Comparison of ENCODE assay signal across 29 cellular contexts in the genomic region with DNA sequence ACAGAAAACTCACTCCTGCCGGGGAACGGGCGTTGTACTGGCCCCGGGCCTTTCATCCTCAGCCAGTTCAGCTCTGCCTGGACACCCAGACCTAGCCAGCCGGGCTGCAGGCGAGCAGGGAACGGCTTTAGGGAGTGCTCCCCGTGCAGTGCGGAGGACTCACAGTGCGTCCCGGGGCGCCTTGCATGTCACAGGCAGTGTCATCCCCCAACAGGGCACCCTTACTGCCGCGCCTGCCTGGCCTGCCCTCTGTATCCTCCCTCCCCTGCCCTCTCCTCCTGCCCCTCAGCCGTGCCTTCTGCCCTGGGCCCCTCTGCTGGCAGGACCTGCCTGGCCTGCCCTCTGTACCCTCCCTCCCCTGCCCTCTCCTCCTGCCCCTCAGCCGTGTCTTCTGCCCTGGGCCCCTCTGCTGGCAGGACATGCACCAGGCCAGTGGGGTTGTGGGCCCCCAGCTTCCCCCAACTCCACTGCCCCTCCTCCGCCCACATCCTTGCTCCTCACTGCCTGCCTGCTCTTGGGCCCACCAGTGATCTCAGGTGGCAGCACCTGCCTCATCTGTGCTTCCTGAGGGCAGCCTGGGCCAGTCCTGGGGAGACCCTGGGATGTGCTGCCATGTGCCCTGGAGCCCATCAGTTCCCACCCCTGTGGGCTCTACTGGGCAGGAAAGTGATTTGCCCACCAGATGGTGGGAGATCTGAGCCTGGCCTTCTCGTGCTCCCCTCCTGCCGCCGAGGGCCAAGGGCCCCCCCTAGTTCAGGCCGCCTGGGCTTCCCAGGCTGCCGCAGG. TPM values are rescaled to one million over a fixed set of nuclear protein-coding genes. Genes with fewer than 3 reads are reported as not detected.
A peak's percentile ranks its signal among the peaks of the same experiment; 100 is the strongest.
DNase-seq lines count a peak whose midpoint lies in the region; ATAC-seq, FAIRE-seq and TF ChIP-seq lines count a peak whose summit lies in the region.
"Had no signal": no experiment of that assay in that cellular context is flagged by ENCODE, and none has a peak within 500 bp of the region (broad histone marks: within the 10 kb centered on the region; RNA-seq: fewer than 3 reads in every experiment).

No MANE protein-coding gene starts in this region.

- DNase-seq in Right ventricle myocardium inferior (ENCODE audit: missing footprints) (peak; percentile 73), cardiac septum (ENCODE audit: low spot score) (no peak), kidney (peak; percentile 74), type B pancreatic cell (ENCODE audit: extremely low spot score, unreplicated experiment) (no peak), gastrocnemius medialis (no peak), BE2C (no peak), smooth muscle cell (lab: John Stamatoyannopoulos, UW; ENCODE audit: unreplicated experiment) (no peak)
- DNase-seq: activated CD8-positive, alpha-beta T cell treated with anti-CD3 and anti-CD28 coated beads, Interleukin-2, amount 10 ng/mL, durations not matched to agents 7 days and 5 days; AML-193; anterior cingulate cortex; CD8-positive, alpha-beta T cell; DMS 273 treated with DMSO at 0.1 percent for 48 hours; KBM-7; kidney glomerular epithelial cell; NCI-H1092 treated with DMSO at 0.1 percent for 48 hours; NCI-H187 treated with DMSO at 0.1 percent for 48 hours; NCI-H524; NK-92 treated with Interleukin-12 subunit alpha and Interleukin-12 subunit beta, amount 100 ng/mL, for 24 hours; PC-3; SHP77 treated with DMSO at 0.1 percent for 48 hours; stimulated activated CD4-positive, alpha-beta T cell treated with anti-CD3 and anti-CD28 coated beads, Interleukin-2, amount 100 ng/mL, for 24 hours; stimulated activated naive CD8-positive, alpha-beta T cell treated with anti-CD3 and anti-CD28 coated beads, Interleukin-15, amount 100 ng/mL, for 72 hours had no signal

- no peak for TF ChIP-seq EP300 in gastroesophageal sphincter (IDR thresholded peaks at IDR 0.05)

- TF ChIP-seq POLR2A in gastroesophageal sphincter (IDR thresholded peaks at IDR 0.05), result no peak
- no peak for TF ChIP-seq POLR2A in gastrocnemius medialis (IDR thresholded peaks at IDR 0.05)

- WGBS in gastroesophageal sphincter (ENCODE audit: low coverage in 1 of 2), 2 donors, result 89% methylated on average over 7 of the region's 22 CpGs; no CpG with 5 or more reads in 1 of the 2 donors
- WGBS in smooth muscle cell (ENCODE audit: low lambda C conversion rate), result 93% methylated on average over 20 of the region's 22 CpGs

- H3K27me3 ChIP-seq in gastroesophageal sphincter (no peaks in the 10 kb centered on the region), gastrocnemius medialis (no peaks in the 10 kb centered on the region), BE2C (no peaks in the 10 kb centered on the region), smooth muscle cell (ENCODE audit: low read depth) (no peaks in the 10 kb centered on the region)
- H3K27me3 ChIP-seq: neural progenitor cell had no signal

- H3K4me1 Mint-ChIP-seq in type B pancreatic cell (ENCODE audit: unreplicated experiment), result no peaks in the 10 kb centered on the region
- H3K4me1 Mint-ChIP-seq: neural progenitor cell had no signal

- H3K9ac ChIP-seq in kidney (ENCODE audit: low read length in 2 of 2) (no peak overlapping the region), smooth muscle cell (ENCODE audit: low read depth) (no peak overlapping the region)
- H3K9ac ChIP-seq: neural progenitor cell had no signal

- H3K27ac Mint-ChIP-seq in type B pancreatic cell, result peak overlapping the region; percentile 31
- H3K27ac Mint-ChIP-seq: activated naive CD8-positive, alpha-beta T cell; CD8-positive, alpha-beta T cell; neural progenitor cell had no signal

- no peak overlapping the region for H3K4me3 Mint-ChIP-seq in type B pancreatic cell
- H3K4me3 Mint-ChIP-seq: activated CD8-positive, alpha-beta T cell treated with anti-CD3 and anti-CD28 coated beads, Interleukin-2, amount 10 ng/mL, durations not matched to agents 7 days and 5 days; activated naive CD8-positive, alpha-beta T cell; CD8-positive, alpha-beta T cell; neural progenitor cell; stimulated activated naive CD8-positive, alpha-beta T cell treated with anti-CD3 and anti-CD28 coated beads, Interleukin-15, amount 100 ng/mL, for 72 hours had no signal

- H3K27me3 Mint-ChIP-seq in type B pancreatic cell, result no peaks in the 10 kb centered on the region
- H3K27me3 Mint-ChIP-seq: activated naive CD8-positive, alpha-beta T cell; stimulated activated naive CD8-positive, alpha-beta T cell treated with anti-CD3 and anti-CD28 coated beads, Interleukin-15, amount 100 ng/mL, for 72 hours had no signal

- H3K4me1 ChIP-seq in gastroesophageal sphincter (peaks cover 0 to 34% (median 9%) of the 10 kb centered on the region in 3 donors), kidney (ENCODE audit: control insufficient read depth in 1 of 2, insufficient read depth in 1 of 2, low read depth in 1 of 2, low read length in 2 of 2) (peaks cover under 1 to 6% of the 10 kb centered on the region in 2 donors), gastrocnemius medialis (peaks cover 15 to 21% of the 10 kb centered on the region in 2 donors), BE2C (peaks cover 19% of the 10 kb centered on the region), smooth muscle cell (ENCODE audit: low read depth) (no peaks in the 10 kb centered on the region)
- H3K4me1 ChIP-seq: neural progenitor cell had no signal

- H3K4me2 ChIP-seq in smooth muscle cell, result no peak overlapping the region
- H3K4me2 ChIP-seq: neural progenitor cell had no signal

- intact Hi-C loops in Right ventricle myocardium inferior (cut with DNase I), result loop anchor here (5.0 to 10.0 kb wide), 2 partner anchors 39 to 236 kb away; a partner anchor contains a TSS
- intact Hi-C loops in cardiac septum (cut with DNase I), result no loop called here
- intact Hi-C loops in kidney (cut with DNase I), result no loop called here
- intact Hi-C loops in gastrocnemius medialis (cut with DNase I; ENCODE audit: low total_unique reads), result no loop called here

- no peaks in the 10 kb centered on the region for H3K9me3 Mint-ChIP-seq in type B pancreatic cell
- H3K9me3 Mint-ChIP-seq: CD8-positive, alpha-beta T cell; neural progenitor cell; stimulated activated naive CD8-positive, alpha-beta T cell treated with anti-CD3 and anti-CD28 coated beads, Interleukin-15, amount 100 ng/mL, for 72 hours had no signal

- no peak for TF ChIP-seq CTCF in gastroesophageal sphincter (IDR thresholded peaks at IDR 0.05)
- no peak for TF ChIP-seq CTCF in kidney (IDR thresholded peaks at IDR 0.05; ENCODE audit: borderline replicate concordance, extremely low read depth, insufficient read depth)
- TF ChIP-seq CTCF in type B pancreatic cell (conservative IDR thresholded peaks at IDR 0.05), result no peak
- TF ChIP-seq CTCF in gastrocnemius medialis (IDR thresholded peaks at IDR 0.05 in 4 of 5, conservative IDR thresholded peaks at IDR 0.05 in 1 of 5), result no peak
- no peak for TF ChIP-seq CTCF in BE2C (IDR thresholded peaks at IDR 0.05; ENCODE audit: low read depth, low read length)
- TF ChIP-seq CTCF in smooth muscle cell (IDR thresholded peaks at IDR 0.05; ENCODE audit: borderline replicate concordance, insufficient read depth, poor library complexity, severe bottlenecking), result no peak

- peaks cover 7% of the 10 kb centered on the region for H3K36me3 Mint-ChIP-seq in type B pancreatic cell
- H3K36me3 Mint-ChIP-seq: activated naive CD8-positive, alpha-beta T cell had no signal

- H3K36me3 ChIP-seq in gastroesophageal sphincter (peaks cover 0 to 86% of the 10 kb centered on the region in 2 donors), kidney (ENCODE audit: control insufficient read depth in 1 of 2, insufficient read depth in 2 of 2, low read length in 2 of 2) (peaks cover 6 to 19% of the 10 kb centered on the region in 2 donors), gastrocnemius medialis (peaks cover 0 to 28% of the 10 kb centered on the region in 2 donors), BE2C (peaks cover 58% of the 10 kb centered on the region), smooth muscle cell (ENCODE audit: low read depth) (no peaks in the 10 kb centered on the region)
- H3K36me3 ChIP-seq: neural progenitor cell had no signal

- H3K4me3 ChIP-seq in gastroesophageal sphincter, result no peak overlapping the region
- H3K4me3 ChIP-seq in kidney (ENCODE audit: low read length in 2 of 2), result no peak overlapping the region
- H3K4me3 ChIP-seq in gastrocnemius medialis, result no peak overlapping the region
- H3K4me3 ChIP-seq in BE2C (ENCODE audit: low read depth, low read length), result no peak overlapping the region
- H3K4me3 ChIP-seq in smooth muscle cell, result no peak overlapping the region
- H3K4me3 ChIP-seq: coronary artery, neural progenitor cell, thoracic aorta had no signal

- H3F3A ChIP-seq in smooth muscle cell (ENCODE audit: low read depth), result no peaks in the 10 kb centered on the region

- no peaks in the 10 kb centered on the region for H4K20me1 ChIP-seq in smooth muscle cell (ENCODE audit: low read depth)

- no peaks in the 10 kb centered on the region for H3K79me2 ChIP-seq in smooth muscle cell (ENCODE audit: low read depth)

- no peak for FAIRE-seq in kidney (lab: Jason Lieb, UNC)
- FAIRE-seq: bronchial epithelial cell, GM19239 had no signal

- ATAC-seq in Right ventricle myocardium inferior, result no peak
- ATAC-seq in gastroesophageal sphincter, result no peak
- no peak for ATAC-seq in gastrocnemius medialis
- ATAC-seq: activated CD8-positive, alpha-beta T cell treated with anti-CD3 and anti-CD28 coated beads, Interleukin-2, amount 10 ng/mL, durations not matched to agents 7 days and 5 days; CD8-positive, alpha-beta T cell; PC-3; stimulated activated naive CD8-positive, alpha-beta T cell treated with anti-CD3 and anti-CD28 coated beads, Interleukin-15, amount 100 ng/mL, for 72 hours had no signal

- H3K27ac ChIP-seq in gastroesophageal sphincter, result peak overlapping the region in 3 of 4 donors; percentile 33 to 75 (median 45)
- H3K27ac ChIP-seq in kidney (ENCODE audit: low read depth in 2 of 2, low read length in 2 of 2), result no peak overlapping the region
- no peak overlapping the region for H3K27ac ChIP-seq in gastrocnemius medialis
- no peak overlapping the region for H3K27ac ChIP-seq in smooth muscle cell (ENCODE audit: low read depth)
- H3K27ac ChIP-seq: neural progenitor cell, thoracic aorta had no signal

- in situ Hi-C loops in gastrocnemius medialis (cut with MboI; ENCODE audit: low sequenced_read_pairs in 4 of 4), result loop anchor here in 2 of 4 donors (10.0 to 25.0 kb wide), 3 partner anchors 104 to 304 kb away; a partner anchor contains a TSS

- H3K9me3 ChIP-seq in gastroesophageal sphincter (no peaks in the 10 kb centered on the region), kidney (ENCODE audit: control insufficient read depth in 1 of 2, low read length in 2 of 2) (no peaks in the 10 kb centered on the region), gastrocnemius medialis (no peaks in the 10 kb centered on the region), BE2C (no peaks in the 10 kb centered on the region), smooth muscle cell (replicated peaks; ENCODE audit: low read depth) (no peaks in the 10 kb centered on the region)
- H3K9me3 ChIP-seq: thoracic aorta had no signal

- H2AFZ ChIP-seq in smooth muscle cell (ENCODE audit: low read depth), result no peak overlapping the region
- H2AFZ ChIP-seq: neural progenitor cell had no signal

RNA-seq across cellular contexts. Expression of a gene that starts 43.0 kb away (rescaled TPM):
- 174 TPM for total RNA-seq in Right ventricle myocardium inferior
- 386 TPM for total RNA-seq in cardiac septum
- total RNA-seq in gastroesophageal sphincter, result 100 to 1,000 TPM; 131 to 663 (median 337) TPM
- 176 TPM for total RNA-seq in kidney
- 50.9 TPM for polyA plus RNA-seq in kidney (ENCODE audit: insufficient read depth, low read depth, low replicate concordance)
- 39.3 and 52.2 TPM in 2 replicates for total RNA-seq in type B pancreatic cell (ENCODE audit: low replicate concordance)
- total RNA-seq in gastrocnemius medialis, result 10 to 100 TPM; 13.6 to 50.7 (median 27.0) TPM
- polyA plus RNA-seq in BE2C (2012; ENCODE audit: insufficient read depth, insufficient read length, low read depth), result 58.6 TPM
- 31.8 and 44.4 TPM in 2 replicates for total RNA-seq in smooth muscle cell
- 39.4 and 43.3 TPM in 2 replicates for polyA plus RNA-seq in smooth muscle cell

Comparison
In these comparisons a context has a peak if more than half of its experiments do, and no peak if none do; other contexts are left out.
1. DNase-seq: peak in Right ventricle myocardium inferior (single experiment) and kidney (single experiment); none in cardiac septum (single experiment), type B pancreatic cell (single experiment), gastrocnemius medialis (0 of 2), BE2C (single experiment) and smooth muscle cell (single experiment).
2. H3K27ac ChIP-seq: peak in gastroesophageal sphincter (3 of 4); none in kidney (0 of 2), gastrocnemius medialis (0 of 4) and smooth muscle cell (single experiment).